Comparison of ENCODE assay signal across 9 cellular contexts in genomic region chr6:42010185-42010872, GRCh38. TPM values are rescaled to one million over a fixed set of nuclear protein-coding genes. Genes with fewer than 3 reads are reported as not detected.
DNase-seq lines count a peak whose midpoint lies in the region; ATAC-seq lines count a peak whose summit lies in the region.
"Had no signal": no experiment of that assay in that cellular context is flagged by ENCODE, and none has a peak within 500 bp of the region (broad histone marks: within the 10 kb centered on the region; RNA-seq: fewer than 3 reads in every experiment).

No MANE protein-coding gene starts in this region.

- peaks cover 66% of the 10 kb centered on the region for H3K4me1 Mint-ChIP-seq in central memory CD8-positive, alpha-beta T cell

- peak; percentile 42 for DNase-seq in activated CD4-positive, alpha-beta T cell treated with anti-CD3 and anti-CD28 coated beads for 48 hours
- DNase-seq in activated CD4-positive, alpha-beta T cell treated with anti-CD3 and anti-CD28 coated beads, Interleukin-2, amount 50 U/mL, for 4 hours = no peak
- DNase-seq in NCI-H510A (lab: John Stamatoyannopoulos, UW) (peak; percentile 64), renal cortical epithelial cell (ENCODE audit: low read depth) (peak; percentile 53), RKO (ENCODE audit: low spot score) (no peak), GOT3 (lab: John Stamatoyannopoulos, UW) (no peak), HPDE6-E6E7 (ENCODE audit: extremely low spot score) (no peak)
- DNase-seq in central memory CD8-positive, alpha-beta T cell (ENCODE audit: low spot score in 2 of 2) = no peak
- DNase-seq: pancreas had no signal

- H3K36me3 Mint-ChIP-seq in central memory CD8-positive, alpha-beta T cell (ENCODE audit: insufficient read depth) = peaks cover 25% of the 10 kb centered on the region

- H3K27ac Mint-ChIP-seq in central memory CD8-positive, alpha-beta T cell (ENCODE audit: low read depth) = peak overlapping the region; percentile 68

- H3K9me3 Mint-ChIP-seq in central memory CD8-positive, alpha-beta T cell = no peaks in the 10 kb centered on the region

- no peak for ATAC-seq in central memory CD8-positive, alpha-beta T cell (replicated peaks; ENCODE audit: extremely low read depth, poor library complexity, severe bottlenecking)

- no peaks in the 10 kb centered on the region for H3K27me3 Mint-ChIP-seq in central memory CD8-positive, alpha-beta T cell

- peak overlapping the region; percentile 63 for H3K4me3 Mint-ChIP-seq in central memory CD8-positive, alpha-beta T cell

RNA-seq across cellular contexts. Expression of gene TAF8, which starts 40.0 kb away (rescaled TPM):
- 18.1 and 20.3 TPM in 2 replicates for total RNA-seq in renal cortical epithelial cell

Comparison
In these comparisons a context has a peak if more than half of its experiments do, and no peak if none do; other contexts are left out.
1. DNase-seq: peak in activated CD4-positive, alpha-beta T cell treated with anti-CD3 and anti-CD28 coated beads for 48 hours (single experiment), NCI-H510A (single experiment) and renal cortical epithelial cell (single experiment); none in activated CD4-positive, alpha-beta T cell treated with anti-CD3 and anti-CD28 coated beads, Interleukin-2, amount 50 U/mL, for 4 hours (0 of 2), central memory CD8-positive, alpha-beta T cell (0 of 2), RKO (single experiment), GOT3 (single experiment) and HPDE6-E6E7 (single experiment).